ENCODE assay signal across 12 cellular contexts in genomic region chr4:143357161-143357845, GRCh38. TPM values are rescaled to one million over a fixed set of nuclear protein-coding genes. Genes with fewer than 3 reads are reported as not detected.
DNase-seq lines count a peak whose midpoint lies in the region; ATAC-seq, FAIRE-seq and TF ChIP-seq lines count a peak whose summit lies in the region.
"Had no signal": no experiment of that assay in that cellular context is flagged by ENCODE, and none has a peak within 500 bp of the region (broad histone marks: within the 10 kb centered on the region; RNA-seq: fewer than 3 reads in every experiment).

No MANE protein-coding gene starts in this region.

- DNase-seq in NAMALWA (ENCODE audit: low spot score): peak; percentile 63
- DNase-seq in endothelial cell (ENCODE audit: low spot score): no peak
- no peak for DNase-seq in smooth muscle cell (lab: John Stamatoyannopoulos, UW; ENCODE audit: unreplicated experiment)
- DNase-seq in HuH-7 (ENCODE audit: low spot score): no peak
- DNase-seq in small intestine: no peak
- DNase-seq: left colon had no signal

- peaks cover 67% of the 10 kb centered on the region for H3K79me2 ChIP-seq in smooth muscle cell (ENCODE audit: low read depth)

- peaks cover 41% of the 10 kb centered on the region for H3K4me1 Mint-ChIP-seq in endothelial cell (ENCODE audit: unreplicated experiment)

- H3K27me3 ChIP-seq in smooth muscle cell (ENCODE audit: low read depth) (no peaks in the 10 kb centered on the region), small intestine (ENCODE audit: control insufficient read depth in 2 of 2, insufficient read depth in 2 of 2, low read length in 2 of 2) (no peaks in the 10 kb centered on the region)

- H3K9me3 Mint-ChIP-seq in endothelial cell (ENCODE audit: unreplicated experiment): no peaks in the 10 kb centered on the region
- H3K9me3 Mint-ChIP-seq: T-helper 2 cell treated with Interferon-gamma antibody and Interleukin-4, amounts not matched to agents 5 μg/mL and 100 μg/mL, for 36 hours had no signal

- H2AFZ ChIP-seq in smooth muscle cell (ENCODE audit: low read depth): no peak overlapping the region

- H3K36me3 ChIP-seq in smooth muscle cell (ENCODE audit: low read depth): no peaks in the 10 kb centered on the region
- H3K36me3 ChIP-seq in small intestine (ENCODE audit: control insufficient read depth in 2 of 2, insufficient read depth in 2 of 2, low read length in 2 of 2): no peaks in the 10 kb centered on the region

- H3F3A ChIP-seq in smooth muscle cell (ENCODE audit: low read depth): no peaks in the 10 kb centered on the region

- no peaks in the 10 kb centered on the region for H3K27me3 Mint-ChIP-seq in endothelial cell (ENCODE audit: unreplicated experiment)

- 92% methylated on average over 1 of the region's 1 CpG for WGBS in smooth muscle cell (ENCODE audit: low lambda C conversion rate)
- 79 to 83% (median 79%) methylated on average over 1 of the region's 1 CpG for WGBS in small intestine, 3 donors

- ATAC-seq in GM18907 (IDR thresholded peaks at IDR 0.05; ENCODE audit: unreplicated experiment) (peak; percentile 21), GM21576 (IDR thresholded peaks at IDR 0.05; ENCODE audit: unreplicated experiment) (no peak), HG02642 (IDR thresholded peaks at IDR 0.05; ENCODE audit: poor library complexity, unreplicated experiment) (no peak)
- ATAC-seq: sciatic nerve had no signal

- TF ChIP-seq CTCF in endothelial cell (IDR thresholded peaks at IDR 0.05; ENCODE audit: unreplicated experiment) (no peak), smooth muscle cell (IDR thresholded peaks at IDR 0.05; ENCODE audit: borderline replicate concordance, insufficient read depth, poor library complexity, severe bottlenecking) (no peak)

- no peak for FAIRE-seq in small intestine (lab: Jason Lieb, UNC)
- FAIRE-seq: H1 had no signal

- peaks cover 25% of the 10 kb centered on the region for H4K20me1 ChIP-seq in smooth muscle cell (ENCODE audit: low read depth)

- H3K27ac Mint-ChIP-seq in endothelial cell (ENCODE audit: unreplicated experiment): peak overlapping the region; percentile 20
- H3K27ac Mint-ChIP-seq: T-helper 2 cell treated with Interferon-gamma antibody and Interleukin-4, amounts not matched to agents 5 μg/mL and 100 μg/mL, for 36 hours had no signal

- H3K4me3 Mint-ChIP-seq in endothelial cell (ENCODE audit: unreplicated experiment): no peak overlapping the region
- H3K4me3 Mint-ChIP-seq: T-helper 2 cell treated with Interferon-gamma antibody and Interleukin-4, amounts not matched to agents 5 μg/mL and 100 μg/mL, for 36 hours had no signal

- no peak overlapping the region for H3K4me2 ChIP-seq in smooth muscle cell

- no peaks in the 10 kb centered on the region for H3K9me3 ChIP-seq in smooth muscle cell (replicated peaks; ENCODE audit: low read depth)
- H3K9me3 ChIP-seq in small intestine (ENCODE audit: control insufficient read depth, low read depth): no peaks in the 10 kb centered on the region

- H3K36me3 Mint-ChIP-seq in endothelial cell (ENCODE audit: low read depth, unreplicated experiment): no peaks in the 10 kb centered on the region

- H3K4me3 ChIP-seq in smooth muscle cell (no peak overlapping the region), small intestine (ENCODE audit: low read depth in 1 of 2, low read length in 2 of 2) (no peak overlapping the region)

- peak overlapping the region; percentile 50 for H3K27ac ChIP-seq in smooth muscle cell (ENCODE audit: low read depth)
- peak overlapping the region in 1 of 2 donors; percentile 61 for H3K27ac ChIP-seq in small intestine (ENCODE audit: low read depth in 1 of 2, low read length in 1 of 2)

- H3K4me1 ChIP-seq in smooth muscle cell (ENCODE audit: low read depth): peaks cover 18% of the 10 kb centered on the region
- peaks cover 12 to 26% of the 10 kb centered on the region in 2 donors for H3K4me1 ChIP-seq in small intestine (ENCODE audit: control insufficient read depth in 2 of 2, insufficient read depth in 1 of 2, low read depth in 1 of 2, low read length in 1 of 2)

- H3K9ac ChIP-seq in smooth muscle cell (ENCODE audit: low read depth): no peak overlapping the region

RNA-seq across cellular contexts. Expression of gene GAB1, which starts 20.6 kb away (rescaled TPM):
- total RNA-seq in endothelial cell (ENCODE audit: unreplicated experiment) (51.8 TPM), smooth muscle cell (17.5 and 22.5 TPM in 2 replicates)
- polyA plus RNA-seq in smooth muscle cell (0.50 and 3.0 TPM in 2 replicates), small intestine (1 to 10 TPM; 3.5 to 7.2 (median 6.3) TPM)
